Comparison of ENCODE assay signal across 8 cellular contexts in the genomic region with DNA sequence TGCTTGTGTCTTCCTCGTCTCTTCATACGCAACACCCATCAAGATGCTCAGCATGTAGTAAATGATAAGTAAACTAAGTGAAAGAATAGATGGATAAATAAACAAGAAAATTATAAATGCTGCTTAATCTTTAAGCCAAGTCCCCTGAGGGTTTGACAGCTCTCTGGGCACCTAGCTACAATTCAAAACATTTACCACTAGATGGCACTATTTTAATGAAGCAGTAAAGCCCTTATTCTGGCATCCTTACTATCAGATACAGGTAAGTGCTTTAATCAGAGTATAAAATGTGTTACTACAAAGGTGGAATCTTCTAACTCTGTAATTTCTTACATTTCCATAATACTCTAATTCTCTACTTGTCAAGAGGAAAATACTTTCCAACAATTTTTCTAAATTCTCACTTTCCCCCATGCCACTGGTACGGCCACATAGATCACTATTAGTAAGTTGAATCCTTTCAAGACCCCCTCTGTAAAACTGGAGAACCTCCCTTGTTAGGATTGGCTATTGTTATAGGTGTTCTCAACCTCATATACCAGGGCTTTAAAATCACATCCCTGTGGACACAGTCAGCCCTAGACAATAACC.
DNase-seq lines count a peak whose midpoint lies in the region; FAIRE-seq and TF ChIP-seq lines count a peak whose summit lies in the region.

No MANE protein-coding gene starts in this region.

- no peak overlapping the region for H3K9ac ChIP-seq in OCI-LY3 (ENCODE audit: low read length)

- no peaks in the 10 kb centered on the region for H3K79me2 ChIP-seq in OCI-LY3 (ENCODE audit: low read length)

- no peaks in the 10 kb centered on the region for H3K9me3 ChIP-seq in OCI-LY3 (ENCODE audit: insufficient read depth, low read length)

- H3K27ac ChIP-seq in OCI-LY3 (ENCODE audit: low read length): no peak overlapping the region

- peak; percentile 59 for TF ChIP-seq CTCF in OCI-LY3 (IDR thresholded peaks at IDR 0.05; ENCODE audit: low read depth, low read length)

- H3K27me3 ChIP-seq in OCI-LY3 (ENCODE audit: low read depth, low read length): no peaks in the 10 kb centered on the region

- intact Hi-C loops in posterior vena cava (cut with DNase I): loop anchor here in 1 of 2 donors (5.0 kb wide), 1 partner anchor 593 kb away; no protein-coding TSS in a partner anchor

- no peaks in the 10 kb centered on the region for H4K20me1 ChIP-seq in OCI-LY3 (ENCODE audit: insufficient read depth, low read length)

- H2AFZ ChIP-seq in OCI-LY3 (ENCODE audit: low read depth, low read length): no peak overlapping the region

- DNase-seq in COR-L47 (lab: John Stamatoyannopoulos, UW) (peak; percentile 42), GM19240 (ENCODE audit: insufficient read length, low spot score) (peak; percentile 8), HTR-8/SVneo (ENCODE audit: insufficient read length, low spot score) (peak; percentile 27), dermis microvascular lymphatic vessel endothelial cell (ENCODE audit: low read depth in 2 of 2) (peak; percentile 11 to 52), myocyte (ENCODE audit: low read depth) (peak; percentile 43), UCSD-AML1 (lab: John Stamatoyannopoulos, UW; ENCODE audit: unreplicated experiment) (no peak), posterior vena cava (ENCODE audit: low spot score) (no peak)

- H3K4me3 ChIP-seq in OCI-LY3 (ENCODE audit: low read length): no peak overlapping the region

- H3K4me2 ChIP-seq in OCI-LY3 (ENCODE audit: low read length): no peak overlapping the region

- FAIRE-seq in HTR-8/SVneo (lab: Jason Lieb, UNC): no peak

- no peaks in the 10 kb centered on the region for H3K4me1 ChIP-seq in OCI-LY3 (ENCODE audit: low read length)

- no peaks in the 10 kb centered on the region for H3K36me3 ChIP-seq in OCI-LY3 (replicated peaks; ENCODE audit: low read depth, low read length)

Comparison
In these comparisons a context has a peak if more than half of its experiments do, and no peak if none do; other contexts are left out.
1. DNase-seq: peak in COR-L47 (single experiment), GM19240 (single experiment), HTR-8/SVneo (single experiment), dermis microvascular lymphatic vessel endothelial cell (2 of 2) and myocyte (single experiment); none in UCSD-AML1 (single experiment) and posterior vena cava (single experiment).